ENCODE assay signal across 8 cellular contexts in genomic region chr12:131829795-131830334, GRCh38. TPM values are rescaled to one million over a fixed set of nuclear protein-coding genes. Genes with fewer than 3 reads are reported as not detected.
DNase-seq lines count a peak whose midpoint lies in the region; ATAC-seq and TF ChIP-seq lines count a peak whose summit lies in the region.

No MANE protein-coding gene starts in this region.

- H3K27me3 Mint-ChIP-seq in stimulated activated memory B cell treated with anti-CD40 and anti-IgM and Interleukin-4, amounts not matched to agents 10 μg/mL and 1 μg/mL and 100 μg/mL, for 72 hours: peaks cover 56% of the 10 kb centered on the region

- no peaks in the 10 kb centered on the region for H4K20me1 ChIP-seq in hepatocyte (ENCODE audit: insufficient read depth, poor library complexity, severe bottlenecking)

- H3K79me2 ChIP-seq in hepatocyte: no peaks in the 10 kb centered on the region

- H3K9me3 Mint-ChIP-seq in stimulated activated memory B cell treated with anti-CD40 and anti-IgM and Interleukin-4, amounts not matched to agents 10 μg/mL and 1 μg/mL and 100 μg/mL, for 72 hours: no peaks in the 10 kb centered on the region

- POLR2A ChIA-PET in HEK293 (lab: Yijun Ruan, JAX): interaction anchor here (2.3 kb wide), 1 partner anchor 100 kb away, joined by 7 read pairs; no protein-coding TSS in a partner anchor

- DNase-seq in hepatocyte (ENCODE audit: low spot score) (peak; percentile 18), pons (ENCODE audit: low spot score) (no peak)

- TF ChIP-seq CTCF in HEK293 (tag by site-specific recombination; IDR thresholded peaks at IDR 0.05) (no peak), hepatocyte (IDR thresholded peaks at IDR 0.05; ENCODE audit: poor library complexity) (no peak)

- peaks cover 22% of the 10 kb centered on the region for H3K4me1 Mint-ChIP-seq in stimulated activated memory B cell treated with anti-CD40 and anti-IgM and Interleukin-4, amounts not matched to agents 10 μg/mL and 1 μg/mL and 100 μg/mL, for 72 hours

- peak overlapping the region; percentile 93 for H2AFZ ChIP-seq in hepatocyte

- no peaks in the 10 kb centered on the region for H3K9me2 ChIP-seq in hepatocyte (replicated peaks; ENCODE audit: insufficient read depth)

- H3K4me3 Mint-ChIP-seq in stimulated activated memory B cell treated with anti-CD40 and anti-IgM and Interleukin-4, amounts not matched to agents 10 μg/mL and 1 μg/mL and 100 μg/mL, for 72 hours: peak overlapping the region; percentile 75

- H3K27me3 ChIP-seq in hepatocyte: peaks cover 64% of the 10 kb centered on the region

- peak overlapping the region; percentile 53 for H3K27ac Mint-ChIP-seq in stimulated activated memory B cell treated with anti-CD40 and anti-IgM and Interleukin-4, amounts not matched to agents 10 μg/mL and 1 μg/mL and 100 μg/mL, for 72 hours

- no peaks in the 10 kb centered on the region for H3K36me3 Mint-ChIP-seq in stimulated activated memory B cell treated with anti-CD40 and anti-IgM and Interleukin-4, amounts not matched to agents 10 μg/mL and 1 μg/mL and 100 μg/mL, for 72 hours

- H3K4me2 ChIP-seq in hepatocyte: peak overlapping the region; percentile 97

- ATAC-seq in stimulated activated memory B cell treated with anti-CD40 and anti-IgM and Interleukin-4, amounts not matched to agents 10 μg/mL and 1 μg/mL and 100 μg/mL, for 72 hours: peak; percentile 2
- ATAC-seq in GM21381 (IDR thresholded peaks at IDR 0.05; ENCODE audit: unreplicated experiment) (no peak), HG03095 (IDR thresholded peaks at IDR 0.05; ENCODE audit: unreplicated experiment) (no peak), GM18907 (IDR thresholded peaks at IDR 0.05; ENCODE audit: unreplicated experiment) (no peak)

- peaks cover 6% of the 10 kb centered on the region; the same call in 1 of the 2 replicates for H3K4me1 ChIP-seq in HEK293 (ENCODE audit: control insufficient read depth, insufficient read depth, low read length)
- peaks cover 8% of the 10 kb centered on the region for H3K4me1 ChIP-seq in hepatocyte (ENCODE audit: insufficient read depth)

- H3K36me3 ChIP-seq in HEK293 (ENCODE audit: control insufficient read depth in 2 of 2, insufficient read depth in 1 of 2, low read length in 2 of 2) (no peaks in the 10 kb centered on the region), hepatocyte (replicated peaks; ENCODE audit: insufficient read depth, low read depth) (no peaks in the 10 kb centered on the region)

- H3K9me3 ChIP-seq in HEK293 (ENCODE audit: control insufficient read depth, insufficient read depth, low read depth, low read length) (no peaks in the 10 kb centered on the region), hepatocyte (ENCODE audit: low read depth) (no peaks in the 10 kb centered on the region)

- WGBS in hepatocyte (ENCODE audit: low lambda C conversion rate, missing lambda C conversion rate): 17% methylated on average over 22 of the region's 28 CpGs

- H3K27ac ChIP-seq in HEK293 (ENCODE audit: extremely low read depth, low read depth, low read length) (no peak overlapping the region), angular gyrus (ENCODE audit: low read depth, low read length) (peak overlapping the region; percentile 72), hepatocyte (no peak overlapping the region)

- H3K4me3 ChIP-seq in HEK293 (ENCODE audit: low read depth, low read length) (peak overlapping the region; percentile 31), hepatocyte (peak overlapping the region; percentile 54)

- CTCF ChIA-PET in HEK293 (lab: Yijun Ruan, JAX): interaction anchor here (0.7 to 1.1 kb wide), 4 partner anchors 9 to 725 kb away, joined by 3 to 7 read pairs (median 4); no protein-coding TSS in a partner anchor

TF ChIP-seq in HEK293, 187 proteins besides CTCF, POLR2A, EP300 and RAD21 (continues in another document):
- peak; percentile 89 for TF ChIP-seq ZFP69B (tag by site-specific recombination; IDR thresholded peaks at IDR 0.05)
- no peak for TF ChIP-seq ZXDB (tag by site-specific recombination; IDR thresholded peaks at IDR 0.05)
- TF ChIP-seq ZIC2 (tag by site-specific recombination; IDR thresholded peaks at IDR 0.05): no peak
- 0 out of 2 replicates have a peak, but pooled peaks have one; percentile 34 for TF ChIP-seq ZNF777 (tag by site-specific recombination; IDR thresholded peaks at IDR 0.05; ENCODE audit: borderline replicate concordance)
- peak; percentile 24; the same call in 1 of the 2 replicates for TF ChIP-seq ZBTB10 (tag by site-specific recombination; IDR thresholded peaks at IDR 0.05)
- TF ChIP-seq ZNF692 (tag by site-specific recombination; IDR thresholded peaks at IDR 0.05): peak; percentile 90
- 0 out of 2 replicates have a peak, but pooled peaks have one; percentile 18 for TF ChIP-seq GLIS1 (tag by site-specific recombination; IDR thresholded peaks at IDR 0.05)
- no peak for TF ChIP-seq ZNF398 (tag by site-specific recombination; IDR thresholded peaks at IDR 0.05)
- TF ChIP-seq ZNF280C (tag by site-specific recombination; IDR thresholded peaks at IDR 0.05): no peak
- TF ChIP-seq REPIN1 (tag by site-specific recombination; IDR thresholded peaks at IDR 0.05; ENCODE audit: low read depth): no peak

RNA-seq across cellular contexts. Expression of gene MMP17, which starts 1.7 kb away (rescaled TPM):
- total RNA-seq in hepatocyte: 0.40 and 0.44 TPM in 2 replicates
- 0.42 and 0.78 TPM in 2 replicates for polyA plus RNA-seq in hepatocyte
